8 cellular contexts compared by ENCODE assay signal in genomic region chr4:77697860-77698599, GRCh38.
DNase-seq lines count a peak whose midpoint lies in the region; ATAC-seq and TF ChIP-seq lines count a peak whose summit lies in the region.

No MANE protein-coding gene starts in this region.

- intact Hi-C loops in Right ventricle myocardium inferior (cut with DNase I), result no loop called here

- no peaks in the 10 kb centered on the region for H3K9me3 ChIP-seq in right atrium auricular region

- no peak overlapping the region for H3K4me3 ChIP-seq in right atrium auricular region

- H3K36me3 Mint-ChIP-seq in endothelial cell (ENCODE audit: low read depth, unreplicated experiment), result no peaks in the 10 kb centered on the region
- no peaks in the 10 kb centered on the region for H3K36me3 Mint-ChIP-seq in T-cell

- no peak overlapping the region for H3K27ac ChIP-seq in right atrium auricular region

- no peaks in the 10 kb centered on the region for H3K36me3 ChIP-seq in right atrium auricular region

- ATAC-seq in Right ventricle myocardium inferior, result peak; percentile 83
- no peak for ATAC-seq in T-cell (replicated peaks in 1 of 4)
- ATAC-seq in GM19463 (IDR thresholded peaks at IDR 0.05; ENCODE audit: unreplicated experiment), result no peak

- H3K9me3 Mint-ChIP-seq in endothelial cell (ENCODE audit: unreplicated experiment) (no peaks in the 10 kb centered on the region), T-cell (no peaks in the 10 kb centered on the region)

- H3K27me3 Mint-ChIP-seq in endothelial cell (ENCODE audit: unreplicated experiment) (no peaks in the 10 kb centered on the region), T-cell (no peaks in the 10 kb centered on the region)

- H3K4me1 ChIP-seq in right atrium auricular region, result no peaks in the 10 kb centered on the region

- H3K27ac Mint-ChIP-seq in endothelial cell (ENCODE audit: unreplicated experiment) (no peak overlapping the region), T-cell (no peak overlapping the region)

- CTCF ChIA-PET in T-cell (lab: Charles Lee), result no interaction called here

- no peaks in the 10 kb centered on the region for H3K27me3 ChIP-seq in right atrium auricular region

- POLR2A ChIA-PET in T-cell (lab: Charles Lee), result interaction anchor here in 1 of 2 donors (0.5 kb wide), 1 partner anchor 10 kb away, joined by 5 read pairs; no protein-coding TSS in a partner anchor

- TF ChIP-seq CTCF in right atrium auricular region (IDR thresholded peaks at IDR 0.05) (peak in 1 of 2 donors; percentile 39), endothelial cell (IDR thresholded peaks at IDR 0.05; ENCODE audit: unreplicated experiment) (no peak)

- H3K4me1 Mint-ChIP-seq in endothelial cell (ENCODE audit: unreplicated experiment) (peaks cover 4% of the 10 kb centered on the region), T-cell (no peaks in the 10 kb centered on the region)

- no peak overlapping the region for H3K4me3 Mint-ChIP-seq in endothelial cell (ENCODE audit: unreplicated experiment)
- H3K4me3 Mint-ChIP-seq in T-cell, result no peak overlapping the region

- DNase-seq in Right ventricle myocardium inferior (ENCODE audit: missing footprints), result no peak
- no peak for DNase-seq in right atrium auricular region (ENCODE audit: low spot score)
- DNase-seq in NCI-H82 treated with DMSO at 0.1 percent for 48 hours (lab: John Stamatoyannopoulos, UW; ENCODE audit: unreplicated experiment), result peak; percentile 7
- DNase-seq in endothelial cell (ENCODE audit: low spot score), result peak; percentile 12
- DNase-seq in mucosa of gallbladder (ENCODE audit: low spot score), result peak; percentile 43
- no peak for DNase-seq in SKM-1 (lab: John Stamatoyannopoulos, UW; ENCODE audit: unreplicated experiment)
- no peak for DNase-seq in T-cell

Comparison
In these comparisons a context has a peak if more than half of its experiments do, and no peak if none do; other contexts are left out.
1. DNase-seq: peak in NCI-H82 treated with DMSO at 0.1 percent for 48 hours (single experiment), endothelial cell (single experiment) and mucosa of gallbladder (single experiment); none in Right ventricle myocardium inferior (single experiment), right atrium auricular region (single experiment), SKM-1 (single experiment) and T-cell (0 of 34).